1 cellular context compared by ENCODE assay signal in genomic region chr5:139430015-139430414, GRCh38.
A peak's percentile ranks its signal among the peaks of the same experiment; 100 is the strongest.
TF ChIP-seq lines count a peak whose summit lies in the region.

No MANE protein-coding gene starts in this region.

TF ChIP-seq in K562, 482 proteins besides CTCF, POLR2A, EP300 and RAD21:
- no peak for TF ChIP-seq PHF8 (IDR thresholded peaks at IDR 0.05; ENCODE audit: borderline replicate concordance, low read length)
- TF ChIP-seq ATF3 (IDR thresholded peaks at IDR 0.05) = peak; percentile 50; the same call in 1 of the 2 replicates
- no peak for TF ChIP-seq ATF3 (CRISPR knock-in tag; conservative IDR thresholded peaks at IDR 0.05)
- no peak for TF ChIP-seq E2F8 (IDR thresholded peaks at IDR 0.05; ENCODE audit: low read depth, partially characterized antibody)
